8 cellular contexts compared by ENCODE assay signal in genomic region chr16:85028638-85029412, GRCh38. TPM values are rescaled to one million over a fixed set of nuclear protein-coding genes. Genes with fewer than 3 reads are reported as not detected.
DNase-seq lines count a peak whose midpoint lies in the region; ATAC-seq lines count a peak whose summit lies in the region.

No MANE protein-coding gene starts in this region.

- H3K36me3 ChIP-seq in CD4-positive, alpha-beta memory T cell (ENCODE audit: insufficient read depth, low read length): peaks cover 7% of the 10 kb centered on the region

- intact Hi-C loops in CD4-positive, alpha-beta memory T cell (cut with micrococcal nuclease): loop anchor here (1.0 to 10.0 kb wide), 7 partner anchors 26 to 842 kb away; partner anchors contain the start of genes MEAK7 and TAF1C

- H3K27me3 ChIP-seq in CD4-positive, alpha-beta memory T cell (ENCODE audit: insufficient read depth, low read length): no peaks in the 10 kb centered on the region
- H3K27me3 ChIP-seq in mononuclear cell (ENCODE audit: insufficient read depth, low read length): no peaks in the 10 kb centered on the region

- peaks cover 10% of the 10 kb centered on the region in 2 donors for H3K36me3 Mint-ChIP-seq in CD4-positive, alpha-beta memory T cell
- H3K36me3 Mint-ChIP-seq in central memory CD8-positive, alpha-beta T cell (ENCODE audit: insufficient read depth): peaks cover 11% of the 10 kb centered on the region

- POLR2A ChIA-PET in CD4-positive, alpha-beta memory T cell (lab: Charles Lee; ENCODE audit: partially characterized antibody): interaction anchor here (0.8 to 5.5 kb wide), 9 partner anchors 13 to 475 kb away, joined by 3 to 74 read pairs (median 13); partner anchors contain the start of genes KLHL36 and ZDHHC7

- H3K27ac ChIP-seq in CD4-positive, alpha-beta memory T cell (ENCODE audit: low read depth, low read length): peak overlapping the region; percentile 78

- DNase-seq in CD4-positive, alpha-beta memory T cell: peak; percentile 62 to 93 (median 71)
- peak; percentile 65 for DNase-seq in activated CD4-positive, alpha-beta T cell treated with anti-CD3 and anti-CD28 coated beads for 1 hour
- peak; percentile 47 to 72 for DNase-seq in central memory CD8-positive, alpha-beta T cell (ENCODE audit: low spot score in 2 of 2)
- DNase-seq in stimulated activated CD8-positive, alpha-beta memory T cell treated with anti-CD3 and anti-CD28 coated beads, Interleukin-4, amount 100 ng/mL, for 1 hour (ENCODE audit: low read depth in 2 of 2, low spot score in 1 of 2): peak; percentile 44 to 49
- DNase-seq in globus pallidus (ENCODE audit: low spot score): no peak

- H3K4me1 Mint-ChIP-seq in CD4-positive, alpha-beta memory T cell: peaks cover 19 to 44% (median 26%) of the 10 kb centered on the region in 4 donors
- peaks cover 22% of the 10 kb centered on the region for H3K4me1 Mint-ChIP-seq in central memory CD8-positive, alpha-beta T cell

- no peaks in the 10 kb centered on the region for H3K9me3 Mint-ChIP-seq in CD4-positive, alpha-beta memory T cell
- no peaks in the 10 kb centered on the region for H3K9me3 Mint-ChIP-seq in central memory CD8-positive, alpha-beta T cell

- H3K4me3 Mint-ChIP-seq in CD4-positive, alpha-beta memory T cell: peak overlapping the region; percentile 88 to 98 (median 94)
- H3K4me3 Mint-ChIP-seq in central memory CD8-positive, alpha-beta T cell: peak overlapping the region; percentile 85

- no peaks in the 10 kb centered on the region for H3K27me3 Mint-ChIP-seq in CD4-positive, alpha-beta memory T cell
- H3K27me3 Mint-ChIP-seq in central memory CD8-positive, alpha-beta T cell: no peaks in the 10 kb centered on the region

- ATAC-seq in HG02571 (IDR thresholded peaks at IDR 0.05; ENCODE audit: unreplicated experiment) (peak; percentile 38), HG03469 (IDR thresholded peaks at IDR 0.05; ENCODE audit: unreplicated experiment) (no peak)
- ATAC-seq in central memory CD8-positive, alpha-beta T cell (replicated peaks; ENCODE audit: extremely low read depth, poor library complexity, severe bottlenecking): peak; percentile 87

- peak overlapping the region; percentile 92 to 98 (median 95) for H3K27ac Mint-ChIP-seq in CD4-positive, alpha-beta memory T cell
- H3K27ac Mint-ChIP-seq in central memory CD8-positive, alpha-beta T cell (ENCODE audit: low read depth): peak overlapping the region; percentile 94

- CTCF ChIA-PET in CD4-positive, alpha-beta memory T cell (lab: Charles Lee; ENCODE audit: partially characterized antibody): interaction anchor here (1.0 to 4.6 kb wide), 5 partner anchors 17 to 62 kb away, joined by 3 to 47 read pairs (median 6); partner anchors contain the start of gene ZDHHC7

- peaks cover 28% of the 10 kb centered on the region for H3K4me1 ChIP-seq in CD4-positive, alpha-beta memory T cell (ENCODE audit: insufficient read depth, low read length)
- peaks cover 67% of the 10 kb centered on the region for H3K4me1 ChIP-seq in mononuclear cell (ENCODE audit: insufficient read depth, low read length)

- no peaks in the 10 kb centered on the region for H3K9me3 ChIP-seq in CD4-positive, alpha-beta memory T cell (ENCODE audit: control insufficient read depth in 1 of 2, low read length in 2 of 2)
- H3K9me3 ChIP-seq in mononuclear cell (ENCODE audit: low read depth, low read length): no peaks in the 10 kb centered on the region

- H3K4me3 ChIP-seq in CD4-positive, alpha-beta memory T cell (ENCODE audit: low read length in 2 of 2): peak overlapping the region; percentile 58 to 82
- peak overlapping the region; percentile 84 for H3K4me3 ChIP-seq in mononuclear cell (ENCODE audit: low read length)

RNA-seq across cellular contexts. Expression of gene KIAA0513, which starts 1.2 kb away (rescaled TPM):
- total RNA-seq in CD4-positive, alpha-beta memory T cell: 10 to 100 TPM; 17.7 to 19.0 TPM
- polyA plus RNA-seq in CD4-positive, alpha-beta memory T cell: 10 to 100 TPM in 1 of 2 donors, 1 to 10 TPM in 1; 1.3 to 11.8 TPM
- total RNA-seq in mononuclear cell: 18.4 TPM

RNA-seq across cellular contexts. Expression of gene ZDHHC7, which starts 17.5 kb away (rescaled TPM):
- total RNA-seq in CD4-positive, alpha-beta memory T cell: 10 to 100 TPM; 33.8 to 35.6 TPM
- 10 to 100 TPM; 27.1 to 40.2 TPM for polyA plus RNA-seq in CD4-positive, alpha-beta memory T cell
- total RNA-seq in mononuclear cell: 101 TPM
